Comparison of ENCODE assay signal across 9 cellular contexts in the genomic region with DNA sequence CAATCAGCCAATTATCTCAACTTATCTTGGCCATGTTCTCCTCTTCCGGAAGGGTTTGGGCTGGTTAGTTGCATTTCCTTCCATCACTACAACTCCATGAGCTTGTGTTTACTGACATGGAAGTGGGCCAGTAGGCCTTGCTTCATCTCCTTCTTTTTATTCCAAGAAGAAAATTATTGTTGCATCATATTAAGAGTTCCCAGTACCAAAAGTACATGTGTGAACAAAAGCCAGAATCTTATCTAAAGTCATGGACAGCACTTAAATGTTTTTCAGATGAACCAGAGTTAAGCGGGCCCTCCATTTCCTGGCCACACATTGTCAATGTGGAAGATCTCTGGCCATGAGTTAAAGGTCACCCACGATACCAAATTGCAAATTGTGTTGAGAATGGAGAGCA.
A peak's percentile ranks its signal among the peaks of the same experiment; 100 is the strongest.
DNase-seq lines count a peak whose midpoint lies in the region; ATAC-seq and TF ChIP-seq lines count a peak whose summit lies in the region.
"Had no signal": no experiment of that assay in that cellular context is flagged by ENCODE, and none has a peak within 500 bp of the region (broad histone marks: within the 10 kb centered on the region; RNA-seq: fewer than 3 reads in every experiment).

No MANE protein-coding gene starts in this region.

- H2BK120ac ChIP-seq in IMR-90 (ENCODE audit: low read depth, low read length), result 0 out of 2 replicates have a peak overlapping the region, but pooled peaks have one; percentile 9
- H2BK120ac ChIP-seq in mesenchymal stem cell (ENCODE audit: low read depth, low read length), result no peak overlapping the region

- CTCF ChIA-PET in IMR-90 (lab: Yijun Ruan, JAX), result no interaction called here

- no peak overlapping the region for H3K4me3 ChIP-seq in IMR-90 (ENCODE audit: insufficient read depth, low read depth, low read length)
- no peak overlapping the region for H3K4me3 ChIP-seq in mesenchymal stem cell (ENCODE audit: insufficient read depth in 1 of 2, low read depth in 1 of 2, low read length in 2 of 2)

- BruUV-seq in IMR-90 (replicated peaks; lab: Mats Ljungman, UMichigan), result no TSS peak

- H2AK9ac ChIP-seq in IMR-90 (replicated peaks; ENCODE audit: low read depth, low read length, poor library complexity), result no peak overlapping the region

- H3K18ac ChIP-seq in IMR-90 (ENCODE audit: low read depth, low read length) (peak overlapping the region; percentile 57; the same call in 1 of the 2 replicates), mesenchymal stem cell (ENCODE audit: low read depth in 1 of 2, low read length in 2 of 2) (no peak overlapping the region)

- H4K91ac ChIP-seq in IMR-90 (ENCODE audit: insufficient read depth, low read depth, low read length) (no peak overlapping the region), mesenchymal stem cell (ENCODE audit: low read length) (no peak overlapping the region)

- H3K14ac ChIP-seq in IMR-90 (replicated peaks; ENCODE audit: low read depth, low read length) (no peak overlapping the region), mesenchymal stem cell (ENCODE audit: low read length in 2 of 2) (no peak overlapping the region)

- H3K4ac ChIP-seq in IMR-90 (ENCODE audit: low read depth, low read length) (no peak overlapping the region), mesenchymal stem cell (ENCODE audit: low read depth in 1 of 2, low read length in 2 of 2) (no peak overlapping the region)

- H2AFZ ChIP-seq in IMR-90 (replicated peaks; ENCODE audit: low read length, poor library complexity) (no peak overlapping the region), mesenchymal stem cell (ENCODE audit: low read depth, low read length) (no peak overlapping the region)

- no peak overlapping the region for H3K23ac ChIP-seq in IMR-90 (ENCODE audit: low read depth, low read length)
- no peak overlapping the region for H3K23ac ChIP-seq in mesenchymal stem cell (ENCODE audit: low read length in 2 of 2)

- H2BK5ac ChIP-seq in IMR-90 (ENCODE audit: low read depth, low read length, poor library complexity, severe bottlenecking), result peak overlapping the region; percentile 10
- no peak overlapping the region for H2BK5ac ChIP-seq in mesenchymal stem cell (ENCODE audit: low read depth, low read length, poor library complexity, severe bottlenecking)

- no peak overlapping the region for H3K56ac ChIP-seq in IMR-90 (ENCODE audit: extremely low read depth, insufficient read depth, low read length)

- H2BK15ac ChIP-seq in IMR-90 (ENCODE audit: low read depth, low read length) (no peak overlapping the region), mesenchymal stem cell (ENCODE audit: low read depth, poor library complexity, severe bottlenecking) (no peak overlapping the region)

- H3K4me1 ChIP-seq in IMR-90 (ENCODE audit: control insufficient read depth, insufficient read depth, low read length), result peaks cover 4% of the 10 kb centered on the region
- H3K4me1 ChIP-seq in mesenchymal stem cell (ENCODE audit: control insufficient read depth, insufficient read depth, low read depth, low read length), result peaks cover 4% of the 10 kb centered on the region

- H3K9me3 ChIP-seq in IMR-90 (ENCODE audit: control insufficient read depth, insufficient read depth, low read length) (no peaks in the 10 kb centered on the region), mesenchymal stem cell (ENCODE audit: control insufficient read depth, low read length) (no peaks in the 10 kb centered on the region)

- no peak overlapping the region for H4K8ac ChIP-seq in IMR-90 (ENCODE audit: low read depth in 2 of 2, low read length in 2 of 2)
- no peak overlapping the region for H4K8ac ChIP-seq in mesenchymal stem cell (ENCODE audit: low read length)

- no peak overlapping the region for H2BK20ac ChIP-seq in IMR-90 (ENCODE audit: low read depth, low read length)

- H3K36me3 ChIP-seq in IMR-90 (ENCODE audit: control insufficient read depth, insufficient read depth, low read length), result no peaks in the 10 kb centered on the region
- H3K36me3 ChIP-seq in mesenchymal stem cell (ENCODE audit: control insufficient read depth in 1 of 2, insufficient read depth in 2 of 2, low read depth in 1 of 2, low read length in 2 of 2), result no peaks in the 10 kb centered on the region

- no peaks in the 10 kb centered on the region for H3K9me1 ChIP-seq in IMR-90 (ENCODE audit: insufficient read depth, low read length)

- TF ChIP-seq POLR2A in IMR-90 (IDR thresholded peaks at IDR 0.05; ENCODE audit: low read depth, low read length), result no peak

- H4K20me1 ChIP-seq in IMR-90 (ENCODE audit: insufficient read depth, low read length), result no peaks in the 10 kb centered on the region

- intact Hi-C loops in IMR-90 (cut with micrococcal nuclease), result no loop called here

- H3K4me2 ChIP-seq in IMR-90 (ENCODE audit: low read depth, low read length) (peak overlapping the region; percentile 44), mesenchymal stem cell (ENCODE audit: low read length, poor library complexity, severe bottlenecking) (no peak overlapping the region)

- ATAC-seq in IMR-90 (ENCODE audit: low read depth), result peak; percentile 48

- H3K27ac ChIP-seq in IMR-90 (ENCODE audit: insufficient read depth, low read length) (peak overlapping the region; percentile 60; the same call in 1 of the 2 replicates), epithelial cell of prostate (peak overlapping the region; percentile 35), mesenchymal stem cell (ENCODE audit: low read length, poor library complexity, severe bottlenecking) (no peak overlapping the region)

- H3K27me3 ChIP-seq in IMR-90 (ENCODE audit: control insufficient read depth, insufficient read depth, low read length), result no peaks in the 10 kb centered on the region
- H3K27me3 ChIP-seq in mesenchymal stem cell (ENCODE audit: control insufficient read depth in 1 of 2, insufficient read depth in 1 of 2, low read length in 2 of 2), result no peaks in the 10 kb centered on the region

- no peak for TF ChIP-seq RAD21 in IMR-90 (IDR thresholded peaks at IDR 0.05; ENCODE audit: low read length)

- POLR2A ChIA-PET in IMR-90 (lab: Charles Lee; ENCODE audit: unreplicated experiment), result interaction anchor here (0.6 kb wide), 1 partner anchor 393 kb away, joined by 3 read pairs; no protein-coding TSS in a partner anchor

- H2BK12ac ChIP-seq in mesenchymal stem cell (ENCODE audit: low read length in 2 of 2), result no peak overlapping the region

- no peak overlapping the region for H3K9ac ChIP-seq in IMR-90 (ENCODE audit: low read depth, low read length)
- peak overlapping the region; percentile 48 for H3K9ac ChIP-seq in mesenchymal stem cell (ENCODE audit: low read length)

- dilution Hi-C loops in IMR-90 (cut with HindIII; ENCODE audit: low sequenced_read_pairs, unreplicated experiment), result no loop called here

- DNase-seq in IMR-90 (peak; percentile 87), epithelial cell of prostate (ENCODE audit: low read depth, low spot score) (no peak), mesenchymal stem cell (peak; percentile 88), ureter (ENCODE audit: low spot score) (peak; percentile 48), DMS153 (lab: John Stamatoyannopoulos, UW) (no peak), LoVo (ENCODE audit: low spot score) (no peak)
- no peak for DNase-seq in stimulated activated naive CD4-positive, alpha-beta T cell (lab: John Stamatoyannopoulos, UW)
- DNase-seq: NCI-H2029, nucleus accumbens had no signal

- no peak for TF ChIP-seq CTCF in IMR-90 (conservative IDR thresholded peaks at IDR 0.05; ENCODE audit: low read depth, low read length)

- in situ Hi-C loops in IMR-90 (cut with MboI; ENCODE audit: low sequenced_read_pairs), result no loop called here

- H3K79me1 ChIP-seq in IMR-90 (ENCODE audit: low read depth in 1 of 2, low read length in 2 of 2) (no peaks in the 10 kb centered on the region), mesenchymal stem cell (replicated peaks; ENCODE audit: low read length, poor library complexity, severe bottlenecking) (no peaks in the 10 kb centered on the region)

- no CpG with 5 or more reads among the region's 3 CpGs for WGBS in IMR-90 (ENCODE audit: extremely low coverage in 2 of 2, insufficient read length in 1 of 2), 2 experiments
- WGBS in mesenchymal stem cell, result 27% methylated on average over 2 of the region's 3 CpGs

- H2AK5ac ChIP-seq in IMR-90 (ENCODE audit: low read depth, low read length), result no peak overlapping the region
- no peak overlapping the region for H2AK5ac ChIP-seq in mesenchymal stem cell (ENCODE audit: low read length, severe bottlenecking)

- H4K5ac ChIP-seq in IMR-90 (ENCODE audit: low read depth, low read length), result no peak overlapping the region; the same call in 1 of the 2 replicates

TF ChIP-seq in IMR-90, 13 proteins besides CTCF, POLR2A, EP300 and RAD21:
- TF ChIP-seq MAFK (IDR thresholded peaks at IDR 0.05; ENCODE audit: low read depth, low read length) (no peak), CEBPB (IDR thresholded peaks at IDR 0.05; ENCODE audit: low read depth, low read length) (peak; percentile 93)

Comparison
In these comparisons a context has a peak if more than half of its experiments do, and no peak if none do; other contexts are left out.
1. DNase-seq: peak in IMR-90 (single experiment), mesenchymal stem cell (single experiment) and ureter (single experiment); none in epithelial cell of prostate (single experiment), DMS153 (single experiment), stimulated activated naive CD4-positive, alpha-beta T cell (0 of 6) and LoVo (single experiment).